Comparison of ENCODE assay signal across 8 cellular contexts in genomic region chr17:78253946-78254672, GRCh38. TPM values are rescaled to one million over a fixed set of nuclear protein-coding genes. Genes with fewer than 3 reads are reported as not detected.
DNase-seq lines count a peak whose midpoint lies in the region; TF ChIP-seq lines count a peak whose summit lies in the region.

No MANE protein-coding gene starts in this region.

- no peaks in the 10 kb centered on the region for H3K79me2 ChIP-seq in OCI-LY7 (ENCODE audit: insufficient read depth, low read depth, low read length)

- DNase-seq in NCI-H187 (lab: John Stamatoyannopoulos, UW) (peak; percentile 56 to 65), NCI-H187 treated with DMSO at 0.1 percent for 48 hours (lab: John Stamatoyannopoulos, UW) (no peak), HUDEP-2 (lab: John Stamatoyannopoulos, UW; ENCODE audit: unreplicated experiment in 76 of 76) (peak in 69 of 76 experiments; percentile 23 to 85 (median 65)), OCI-LY7 (ENCODE audit: low spot score) (peak; percentile 88), activated T-cell treated with anti-CD3 and anti-CD28 coated beads for 48 hours (ENCODE audit: low read depth) (peak; percentile 81), epithelial cell of proximal tubule (ENCODE audit: low read depth) (no peak)
- DNase-seq in stimulated activated CD8-positive, alpha-beta memory T cell treated with anti-CD3 and anti-CD28 coated beads, Interleukin-2, amount 100 ng/mL, for 1 hour (ENCODE audit: low read depth in 2 of 2), result peak; percentile 58 to 71

- no TSS peak for BruUV-seq in OCI-LY7 (replicated peaks; lab: Mats Ljungman, UMichigan)

- no peaks in the 10 kb centered on the region for H3K36me3 ChIP-seq in OCI-LY7 (ENCODE audit: insufficient read depth, low read length)

- H3K27ac ChIP-seq in OCI-LY7 (ENCODE audit: low read depth, low read length, poor library complexity, severe bottlenecking), result peak overlapping the region; percentile 19

- H3K27me3 ChIP-seq in mononuclear cell (ENCODE audit: insufficient read depth, low read length), result no peaks in the 10 kb centered on the region

- peak overlapping the region; percentile 63 for H3K4me2 ChIP-seq in OCI-LY7 (ENCODE audit: low read length)

- H3K4me1 ChIP-seq in OCI-LY7 (ENCODE audit: insufficient read depth, low read length, poor library complexity, severe bottlenecking) (peaks cover 58% of the 10 kb centered on the region), mononuclear cell (ENCODE audit: insufficient read depth, low read length) (peaks cover 82% of the 10 kb centered on the region)

- TF ChIP-seq CTCF in OCI-LY7 (conservative IDR thresholded peaks at IDR 0.05; ENCODE audit: low read length) (no peak), epithelial cell of proximal tubule (conservative IDR thresholded peaks at IDR 0.05; ENCODE audit: low read depth, low read length) (no peak)

- H3K4me3 ChIP-seq in OCI-LY7 (ENCODE audit: low read depth, low read length, poor library complexity, severe bottlenecking) (peak overlapping the region; percentile 67), epithelial cell of proximal tubule (ENCODE audit: low read depth, low read length) (peak overlapping the region; percentile 86), mononuclear cell (ENCODE audit: low read length) (peak overlapping the region; percentile 80)

- H3K9me3 ChIP-seq in OCI-LY7 (ENCODE audit: low read length) (no peaks in the 10 kb centered on the region), mononuclear cell (ENCODE audit: low read depth, low read length) (no peaks in the 10 kb centered on the region)

- intact Hi-C loops in OCI-LY7 (cut with micrococcal nuclease; ENCODE audit: unreplicated experiment), result loop anchor here (5.0 kb wide), 2 partner anchors 88 to 122 kb away; partner anchors contain the start of gene TMC8

- POLR2A ChIA-PET in OCI-LY7 (lab: Charles Lee), result interaction anchor here (0.9 to 1.5 kb wide), 2 partner anchors 13 to 64 kb away, joined by 3 to 4 read pairs; no protein-coding TSS in a partner anchor

- H3K9me2 ChIP-seq in OCI-LY7 (ENCODE audit: insufficient read depth, low read length), result no peaks in the 10 kb centered on the region

- peak overlapping the region; percentile 67 for H2AFZ ChIP-seq in OCI-LY7 (ENCODE audit: low read length)

- CTCF ChIA-PET in OCI-LY7 (lab: Charles Lee; ENCODE audit: unreplicated experiment), result interaction anchor here (0.6 kb wide), 1 partner anchor 18 kb away, joined by 6 read pairs; no protein-coding TSS in a partner anchor

- no peaks in the 10 kb centered on the region for H4K20me1 ChIP-seq in OCI-LY7 (ENCODE audit: insufficient read depth, low read length)

RNA-seq across cellular contexts. Expression of gene TMEM235, which starts 22.7 kb away (rescaled TPM):
- total RNA-seq in OCI-LY7 (2014; rRNA removed; shearing (Covaris generic)), result 0.32 TPM in 1 of 2 replicates, not detected in the other
- not detected in 2 replicates for total RNA-seq in OCI-LY7 (2022)
- not detected in 2 replicates for total RNA-seq in epithelial cell of proximal tubule
- total RNA-seq in mononuclear cell, result not detected

RNA-seq across cellular contexts. Expression of gene BIRC5, which starts 40.1 kb away (rescaled TPM):
- 229 and 266 TPM in 2 replicates for total RNA-seq in OCI-LY7 (2014; rRNA removed; shearing (Covaris generic))
- total RNA-seq in OCI-LY7 (2022), result 184 and 190 TPM in 2 replicates
- 68.0 and 129 TPM in 2 replicates for total RNA-seq in epithelial cell of proximal tubule
- total RNA-seq in mononuclear cell, result 0.21 TPM

Comparison
In these comparisons a context has a peak if more than half of its experiments do, and no peak if none do; other contexts are left out.
1. DNase-seq: peak in NCI-H187 (2 of 2), HUDEP-2 (69 of 76), OCI-LY7 (single experiment), activated T-cell treated with anti-CD3 and anti-CD28 coated beads for 48 hours (single experiment) and stimulated activated CD8-positive, alpha-beta memory T cell treated with anti-CD3 and anti-CD28 coated beads, Interleukin-2, amount 100 ng/mL, for 1 hour (2 of 2); none in NCI-H187 treated with DMSO at 0.1 percent for 48 hours (single experiment) and epithelial cell of proximal tubule (single experiment).
2. RNA of gene BIRC5, which starts 40.1 kb away (total RNA-seq): 184 to 266 TPM in OCI-LY7 and 68.0 to 129 TPM in epithelial cell of proximal tubule; 0.21 TPM in mononuclear cell (single experiment); every median in the first group is over 10 times any median in the second.
3. Peak in every context shown above with its lines, with median percentiles within 50 percentile points of each other: H3K4me3 ChIP-seq.